ENCODE assay signal across 24 cellular contexts in the genomic region with DNA sequence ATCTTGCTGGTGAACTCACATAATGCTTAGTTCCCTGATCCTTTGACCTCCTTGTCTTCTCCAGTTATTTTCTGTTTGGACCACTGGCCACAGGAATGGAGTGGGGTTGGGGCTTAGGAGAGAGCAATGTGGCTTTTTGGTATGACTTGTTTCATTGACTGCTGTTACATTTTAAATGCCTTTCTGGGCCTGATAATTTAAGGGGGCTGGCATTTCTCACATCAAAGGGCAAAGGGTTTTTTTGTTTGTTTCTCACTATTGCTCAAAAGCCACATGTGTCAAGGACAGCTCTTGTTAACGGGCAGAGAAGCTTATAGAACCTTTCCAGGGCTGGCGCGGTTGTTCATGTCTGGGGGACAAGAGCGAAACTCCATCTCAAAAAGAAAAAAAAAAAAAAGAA. TPM values are rescaled to one million over a fixed set of nuclear protein-coding genes. Genes with fewer than 3 reads are reported as not detected.
DNase-seq lines count a peak whose midpoint lies in the region; ATAC-seq, FAIRE-seq and TF ChIP-seq lines count a peak whose summit lies in the region.
"Had no signal": no experiment of that assay in that cellular context is flagged by ENCODE, and none has a peak within 500 bp of the region (broad histone marks: within the 10 kb centered on the region; RNA-seq: fewer than 3 reads in every experiment).

No MANE protein-coding gene starts in this region.

- peak; percentile 67 for ATAC-seq in GM12878

- no TSS peak for BruUV-seq in GM12878 (replicated peaks; lab: Mats Ljungman, UMichigan)

- H4K20me1 ChIP-seq in GM12878 (ENCODE audit: control insufficient read depth, insufficient read depth) (no peaks in the 10 kb centered on the region), neural progenitor cell (ENCODE audit: low read depth) (no peaks in the 10 kb centered on the region)

- DNase-seq in GM12865 (ENCODE audit: low read depth) (peak; percentile 81), GM20000 (ENCODE audit: low spot score) (peak; percentile 41), GM12878 (ENCODE audit: low read depth, low spot score) (no peak), neural progenitor cell (ENCODE audit: low spot score) (no peak), middle frontal gyrus (ENCODE audit: extremely low spot score, low spot score) (no peak), brain microvascular endothelial cell (no peak), BE2C (no peak)
- no peak for DNase-seq in T-helper 2 cell treated with Interferon-gamma antibody and Interleukin-4, amounts not matched to agents 5 μg/mL and 100 μg/mL, for 36 hours (ENCODE audit: low spot score)
- DNase-seq: CD4-positive, CD25-positive, alpha-beta regulatory T cell; DMS79; NCI-H1092 treated with DMSO at 0.1 percent for 48 hours; NCI-H146; NCI-H2029 treated with DMSO at 0.1 percent for 48 hours; NCI-H226; NCI-H510A treated with DMSO at 0.1 percent for 48 hours; NCI-H748 treated with DMSO at 0.1 percent for 48 hours; PC-9; RPMI8226; SHP77 had no signal

- 7% methylated on average over 4 of the region's 4 CpGs for WGBS in GM12878 (ENCODE audit: insufficient coverage, insufficient replicate concordance, low lambda C conversion rate, missing lambda C conversion rate)

- CTCF ChIA-PET in GM12878 (lab: Yijun Ruan, JAX), result interaction anchor here (0.7 to 1.8 kb wide), 4 partner anchors 56 to 108 kb away, joined by 3 to 9 read pairs (median 3); no protein-coding TSS in a partner anchor

- H3K4me3 Mint-ChIP-seq in neural progenitor cell, result peak overlapping the region; percentile 17
- no peak overlapping the region for H3K4me3 Mint-ChIP-seq in T-helper 2 cell treated with Interferon-gamma antibody and Interleukin-4, amounts not matched to agents 5 μg/mL and 100 μg/mL, for 36 hours

- TF ChIP-seq CTCF in GM12865 (IDR thresholded peaks at IDR 0.05; ENCODE audit: insufficient read depth, low read depth, low read length, missing control alignments), result no peak
- TF ChIP-seq CTCF in GM20000 (IDR thresholded peaks at IDR 0.05; ENCODE audit: extremely low read depth, missing control alignments), result no peak
- TF ChIP-seq CTCF in GM12878 (IDR thresholded peaks at IDR 0.05 in 2 of 3, conservative IDR thresholded peaks at IDR 0.05 in 1 of 3; ENCODE audit: control insufficient read depth in 2 of 3, extremely low read depth in 1 of 3, insufficient read depth in 1 of 3, low read depth in 3 of 3, low read length in 3 of 3), result no peak
- TF ChIP-seq CTCF in neural progenitor cell (IDR thresholded peaks at IDR 0.05), result no peak
- no peak for TF ChIP-seq CTCF in brain microvascular endothelial cell (IDR thresholded peaks at IDR 0.05; ENCODE audit: low read depth, low read length, missing control alignments)
- TF ChIP-seq CTCF in BE2C (IDR thresholded peaks at IDR 0.05; ENCODE audit: low read depth, low read length), result no peak

- H3K27me3 Mint-ChIP-seq in neural progenitor cell (ENCODE audit: insufficient read depth, low read depth), result peaks cover 8% of the 10 kb centered on the region
- peaks cover 22% of the 10 kb centered on the region for H3K27me3 Mint-ChIP-seq in T-helper 2 cell treated with Interferon-gamma antibody and Interleukin-4, amounts not matched to agents 5 μg/mL and 100 μg/mL, for 36 hours (ENCODE audit: low read depth)

- H3K4me2 ChIP-seq in GM12878 (ENCODE audit: control insufficient read depth, insufficient read depth), result peak overlapping the region; percentile 48
- no peak overlapping the region for H3K4me2 ChIP-seq in neural progenitor cell
- H3K4me2 ChIP-seq: A549, KMS-11, PC-9 had no signal

- SMC1A ChIA-PET in GM12878 (lab: Charles Lee; ENCODE audit: uncharacterized antibody, unreplicated experiment), result interaction anchor here (0.8 to 2.3 kb wide), 6 partner anchors 16 to 119 kb away, joined by 3 to 8 read pairs (median 3); no protein-coding TSS in a partner anchor

- H3F3A ChIP-seq in neural progenitor cell (ENCODE audit: low read depth), result no peaks in the 10 kb centered on the region

- H3K9me3 Mint-ChIP-seq in neural progenitor cell, result no peaks in the 10 kb centered on the region
- no peaks in the 10 kb centered on the region for H3K9me3 Mint-ChIP-seq in T-helper 2 cell treated with Interferon-gamma antibody and Interleukin-4, amounts not matched to agents 5 μg/mL and 100 μg/mL, for 36 hours

- H3K4me3 ChIP-seq in GM12865 (ENCODE audit: low read depth, low read length) (no peak overlapping the region), GM12878 (peak overlapping the region; percentile 32; the same call in 1 of the 2 replicates), neural progenitor cell (no peak overlapping the region), brain microvascular endothelial cell (ENCODE audit: low read depth, low read length) (no peak overlapping the region), BE2C (ENCODE audit: low read depth, low read length) (no peak overlapping the region)
- H3K4me3 ChIP-seq: A549, PC-9 had no signal

- peak overlapping the region; percentile 18; the same call in 1 of the 2 replicates for H3K27ac ChIP-seq in GM12878 (ENCODE audit: control insufficient read depth, insufficient read depth)
- H3K27ac ChIP-seq in neural progenitor cell, result no peak overlapping the region
- no peak overlapping the region for H3K27ac ChIP-seq in brain microvascular endothelial cell
- H3K27ac ChIP-seq: A549, HL-60, KMS-11, PC-9 had no signal

- TF ChIP-seq POLR2A in GM12878 (IDR thresholded peaks at IDR 0.05; ENCODE audit: low read depth, low read length), result no peak

- intact Hi-C loops in GM12878 (cut with micrococcal nuclease; ENCODE audit: unreplicated experiment), result no loop called here

- RAD21 ChIA-PET in GM12878 (lab: Charles Lee; ENCODE audit: unreplicated experiment), result interaction anchor here (0.7 to 4.1 kb wide), 7 partner anchors 11 to 163 kb away, joined by 3 to 21 read pairs (median 8); no protein-coding TSS in a partner anchor

- no peaks in the 10 kb centered on the region for H3K79me2 ChIP-seq in GM12878 (ENCODE audit: control insufficient read depth, insufficient read depth, low read length)
- H3K79me2 ChIP-seq in neural progenitor cell (ENCODE audit: low read depth), result no peaks in the 10 kb centered on the region

- H2AFZ ChIP-seq in GM12878 (ENCODE audit: control insufficient read depth, low read depth, low read length) (peak overlapping the region; percentile 47), neural progenitor cell (replicated peaks) (no peak overlapping the region)
- H2AFZ ChIP-seq: PC-9 had no signal

- H3K9ac ChIP-seq in GM12878 (ENCODE audit: control insufficient read depth, insufficient read depth, low read length) (no peak overlapping the region), neural progenitor cell (no peak overlapping the region)
- H3K9ac ChIP-seq: KMS-11 had no signal

- H3K36me3 ChIP-seq in GM12878 (ENCODE audit: control insufficient read depth in 2 of 2, insufficient read depth in 2 of 2, low read length in 1 of 2) (no peaks in the 10 kb centered on the region), neural progenitor cell (no peaks in the 10 kb centered on the region), brain microvascular endothelial cell (replicated peaks) (no peaks in the 10 kb centered on the region), BE2C (no peaks in the 10 kb centered on the region)

- peaks cover 10% of the 10 kb centered on the region for H3K4me1 Mint-ChIP-seq in neural progenitor cell
- H3K4me1 Mint-ChIP-seq in T-helper 2 cell treated with Interferon-gamma antibody and Interleukin-4, amounts not matched to agents 5 μg/mL and 100 μg/mL, for 36 hours (ENCODE audit: low read depth), result peaks cover 2% of the 10 kb centered on the region
- H3K4me1 Mint-ChIP-seq: CD4-positive, CD25-positive, alpha-beta regulatory T cell had no signal

- H3K4me1 ChIP-seq in GM12878 (ENCODE audit: control insufficient read depth, insufficient read depth, low read length) (peaks cover 26% of the 10 kb centered on the region), neural progenitor cell (no peaks in the 10 kb centered on the region), BE2C (no peaks in the 10 kb centered on the region; the same call in 1 of the 2 replicates)

- FAIRE-seq in GM12878 (lab: Jason Lieb, UNC), result peak; percentile 66
- FAIRE-seq: A549, GM12891, H54 had no signal

- peak overlapping the region; percentile 54 for H3K27ac Mint-ChIP-seq in neural progenitor cell
- no peak overlapping the region for H3K27ac Mint-ChIP-seq in T-helper 2 cell treated with Interferon-gamma antibody and Interleukin-4, amounts not matched to agents 5 μg/mL and 100 μg/mL, for 36 hours
- H3K27ac Mint-ChIP-seq: CD4-positive, CD25-positive, alpha-beta regulatory T cell had no signal

- H3K36me3 Mint-ChIP-seq in neural progenitor cell, result no peaks in the 10 kb centered on the region
- no peaks in the 10 kb centered on the region for H3K36me3 Mint-ChIP-seq in T-helper 2 cell treated with Interferon-gamma antibody and Interleukin-4, amounts not matched to agents 5 μg/mL and 100 μg/mL, for 36 hours (ENCODE audit: low read depth)
- H3K36me3 Mint-ChIP-seq: CD4-positive, CD25-positive, alpha-beta regulatory T cell had no signal

- TF ChIP-seq RAD21 in GM12878 (IDR thresholded peaks at IDR 0.05; ENCODE audit: insufficient read depth, low read depth, low read length), result no peak

- H3K27me3 ChIP-seq in GM12878 (replicated peaks in 1 of 2; ENCODE audit: control insufficient read depth in 2 of 2, insufficient read depth in 2 of 2, low read length in 1 of 2) (no peaks in the 10 kb centered on the region), neural progenitor cell (peaks cover 9% of the 10 kb centered on the region), brain microvascular endothelial cell (replicated peaks) (no peaks in the 10 kb centered on the region), BE2C (no peaks in the 10 kb centered on the region)

- no peaks in the 10 kb centered on the region; the same call in 1 of the 3 replicates for H3K9me3 ChIP-seq in GM12878 (replicated peaks; ENCODE audit: control insufficient read depth, insufficient read depth, low read length)
- H3K9me3 ChIP-seq in neural progenitor cell (ENCODE audit: low read depth), result no peaks in the 10 kb centered on the region
- no peaks in the 10 kb centered on the region for H3K9me3 ChIP-seq in BE2C
- H3K9me3 ChIP-seq: A549 had no signal

- POLR2A ChIA-PET in GM12878 (lab: Charles Lee), result interaction anchor here (0.5 to 1.7 kb wide), 5 partner anchors 11 to 117 kb away, joined by 3 to 11 read pairs (median 4); no protein-coding TSS in a partner anchor

- in situ Hi-C loops in GM12878 (cut with MboI), result no loop called here
- in situ Hi-C loops in brain microvascular endothelial cell (cut with HindIII; ENCODE audit: low pct_ligation_motif_present, low sequenced_read_pairs), result no loop called here

- no peak for TF ChIP-seq EP300 in GM12878 (IDR thresholded peaks at IDR 0.05; ENCODE audit: borderline replicate concordance in 1 of 2, control insufficient read depth in 1 of 2, low read depth in 2 of 2, low read length in 2 of 2)

RNA-seq across cellular contexts. Expression of gene FSCN1, which starts 7.8 kb away (rescaled TPM):
- total RNA-seq in GM12878 (2013; cell fraction: nucleolus; rRNA removed), result 180 and 207 TPM in 2 replicates
- total RNA-seq in GM12878 (2014; rRNA removed) (172 and 215 TPM in 2 replicates), GM12878 (2014; rRNA removed; fragmentation: Illumina TruSeq; extraction: Trizol) (49.8 and 64.8 TPM in 2 replicates), GM12878 (2021) (337 TPM in 2 replicates), neural progenitor cell (ENCODE audit: low replicate concordance) (76.3 and 256 TPM in 2 replicates)
- polyA plus RNA-seq in GM12878 (2011; ENCODE audit: low read depth), result 51.6 TPM
- polyA plus RNA-seq in GM12878 (2011; rRNA removed) (17.8 and 66.7 TPM in 2 replicates), GM12878 (2014; fragmentation: Illumina TruSeq; extraction: Trizol) (4.0 and 38.7 TPM in 2 replicates), GM12878 (2014; fragmentation: Nextera tagmentation; extraction: Ambion mirVana) (1 to 10 TPM in 1 of 2 experiments, under 1 TPM in 1; 0.50 to 1.6 TPM), GM12878 (2014; rRNA removed) (207 and 254 TPM in 2 replicates), GM12878 (2016; fragmentation: Nextera tagmentation; extraction: Ambion mirVana) (100 to 1,000 TPM; 145 to 150 TPM)
- polyA plus RNA-seq in GM12878 (2011; cell fraction: cytosol; rRNA removed), result 117 and 150 TPM in 2 replicates
- polyA plus RNA-seq in GM12878 (2011; cell fraction: nucleus; rRNA removed), result 170 and 231 TPM in 2 replicates
- 177 and 222 TPM in 2 replicates for polyA plus RNA-seq in GM12878 (2012)
- 37.2 and 72.4 TPM in 2 replicates for polyA minus RNA-seq in GM12878 (2011; rRNA and poly(A)+ RNA removed)
- polyA minus RNA-seq in GM12878 (2011; cell fraction: cytosol; rRNA and poly(A)+ RNA removed), result 109 and 127 TPM in 2 replicates
- 73.0 and 111 TPM in 2 replicates for polyA minus RNA-seq in GM12878 (2011; cell fraction: nucleus; rRNA and poly(A)+ RNA removed)
- 1,215 TPM for polyA plus RNA-seq in BE2C (2012; ENCODE audit: insufficient read depth, insufficient read length, low read depth)

RNA-seq across cellular contexts. Expression of gene ACTB, which starts 54.4 kb away (rescaled TPM):
- total RNA-seq in GM12878 (2013; cell fraction: nucleolus; rRNA removed), result 1,974 and 2,098 TPM in 2 replicates
- total RNA-seq in GM12878 (2014; rRNA removed) (5,201 and 6,104 TPM in 2 replicates), GM12878 (2014; rRNA removed; fragmentation: Illumina TruSeq; extraction: Trizol) (5,689 and 6,359 TPM in 2 replicates), GM12878 (2021) (16,196 and 16,641 TPM in 2 replicates), neural progenitor cell (ENCODE audit: low replicate concordance) (1,381 and 2,318 TPM in 2 replicates)
- 7,864 TPM for polyA plus RNA-seq in GM12878 (2011; ENCODE audit: low read depth)
- polyA plus RNA-seq in GM12878 (2011; rRNA removed) (1,147 and 2,786 TPM in 2 replicates), GM12878 (2014; fragmentation: Illumina TruSeq; extraction: Trizol) (10,962 and 12,114 TPM in 2 replicates), GM12878 (2014; fragmentation: Nextera tagmentation; extraction: Ambion mirVana) (over 10,000 TPM; 10,715 to 12,414 TPM), GM12878 (2014; rRNA removed) (5,798 and 7,688 TPM in 2 replicates), GM12878 (2016; fragmentation: Nextera tagmentation; extraction: Ambion mirVana) (over 10,000 TPM; 31,192 to 31,914 TPM)
- 3,130 and 4,314 TPM in 2 replicates for polyA plus RNA-seq in GM12878 (2011; cell fraction: cytosol; rRNA removed)
- polyA plus RNA-seq in GM12878 (2011; cell fraction: nucleus; rRNA removed), result 6,255 and 8,387 TPM in 2 replicates
- polyA plus RNA-seq in GM12878 (2012), result 9,522 and 10,892 TPM in 2 replicates
- polyA minus RNA-seq in GM12878 (2011; rRNA and poly(A)+ RNA removed), result 3,368 and 4,052 TPM in 2 replicates
- polyA minus RNA-seq in GM12878 (2011; cell fraction: cytosol; rRNA and poly(A)+ RNA removed), result 3,847 and 4,043 TPM in 2 replicates
- polyA minus RNA-seq in GM12878 (2011; cell fraction: nucleus; rRNA and poly(A)+ RNA removed), result 1,573 and 2,410 TPM in 2 replicates
- 7,387 TPM for polyA plus RNA-seq in BE2C (2012; ENCODE audit: insufficient read depth, insufficient read length, low read depth)

Comparison
In these comparisons a context has a peak if more than half of its experiments do, and no peak if none do; other contexts are left out.
1. DNase-seq: peak in GM12865 (single experiment) and GM20000 (single experiment); none in GM12878 (single experiment), neural progenitor cell (single experiment), middle frontal gyrus (single experiment), brain microvascular endothelial cell (single experiment), T-helper 2 cell treated with Interferon-gamma antibody and Interleukin-4, amounts not matched to agents 5 μg/mL and 100 μg/mL, for 36 hours (single experiment) and BE2C (single experiment).